Comparison of ENCODE assay signal across 39 cellular contexts in the genomic region with DNA sequence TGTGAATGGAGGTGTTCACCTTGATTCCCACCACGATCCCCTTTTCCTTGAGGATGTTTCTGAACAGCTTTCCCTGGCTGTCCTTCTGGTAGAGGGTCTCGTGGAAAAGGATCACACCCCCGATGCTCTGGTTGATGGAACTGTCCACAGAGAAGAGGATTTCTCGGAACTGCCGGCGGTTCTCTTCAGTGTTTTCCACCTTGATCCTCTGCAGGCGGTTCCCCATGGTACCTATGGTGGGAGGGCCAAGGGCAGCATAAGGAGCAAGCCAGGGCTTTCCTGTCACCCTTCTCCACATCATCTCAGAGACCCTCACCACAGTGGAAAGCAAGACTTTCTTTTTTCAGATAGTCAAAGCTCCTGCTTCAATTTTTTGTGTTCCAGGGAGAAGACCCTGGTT. TPM values are rescaled to one million over a fixed set of nuclear protein-coding genes. Genes with fewer than 3 reads are reported as not detected.
"Had no signal": no experiment of that assay in that cellular context is flagged by ENCODE, and none has a peak within 500 bp of the region (broad histone marks: within the 10 kb centered on the region; RNA-seq: fewer than 3 reads in every experiment).

No MANE protein-coding gene starts in this region.

- DNase-seq: activated B cell treated with CpG ODN at 0.5 μM for 24 hours; activated CD4-positive, alpha-beta memory T cell treated with anti-CD3 and anti-CD28 coated beads for 36 hours; activated CD4-positive, alpha-beta T cell treated with anti-CD3 and anti-CD28 coated beads for 4 hours; activated CD4-positive, alpha-beta T cell treated with anti-CD3 and anti-CD28 coated beads, Interleukin-2, amount 10 ng/mL, durations not matched to agents 24 days and 14 days; activated CD4-positive, alpha-beta T cell treated with anti-CD3 and anti-CD28 coated beads, Interleukin-2, amount 50 U/mL, for 1 hour; activated CD4-positive, alpha-beta T cell treated with anti-CD3 and anti-CD28 coated beads, Interleukin-2, amount 50 U/mL, for 4 hours; activated CD4-positive, CD25-positive, alpha-beta regulatory T cell treated with anti-CD3 and anti-CD28 coated beads, Interleukin-2, amount 50 U/mL, for 72 hours; activated CD8-positive, alpha-beta memory T cell treated with anti-CD3 and anti-CD28 coated beads, Interleukin-2, amount 50 U/mL, for 4 hours; activated CD8-positive, alpha-beta T cell treated with anti-CD3 and anti-CD28 coated beads for 36 hours; activated effector memory CD4-positive, alpha-beta T cell treated with anti-CD3 and anti-CD28 coated beads, Interleukin-2, amount 50 U/mL, for 16 hours; activated gamma-delta T cell treated with Interleukin-2 at 50 U/mL for 16 hours; activated naive CD4-positive, alpha-beta T cell; activated naive CD4-positive, alpha-beta T cell treated with anti-CD3 and anti-CD28 coated beads for 36 hours; activated naive CD4-positive, alpha-beta T cell treated with anti-CD3 and anti-CD28 coated beads, Interleukin-2, amount 50 U/mL, for 16 hours; activated naive CD8-positive, alpha-beta T cell treated with anti-CD3 and anti-CD28 coated beads for 36 hours; activated T-cell treated with anti-CD3 and anti-CD28 coated beads for 4 hours; activated T-cell treated with anti-CD3 and anti-CD28 coated beads, Interleukin-2, amount 50 U/mL, for 1 hour; activated T-cell treated with anti-CD3 and anti-CD28 coated beads, Interleukin-2, amount 50 U/mL, for 4 hours; activated T-cell treated with anti-CD3 and anti-CD28 coated beads, Interleukin-2, amount 50 U/mL, for 72 hours; adrenal gland; amniotic stem cell; aorta; body of pancreas; brain microvascular endothelial cell; central memory CD4-positive, alpha-beta T cell; T-helper 1 cell; T-helper 2 cell; T-helper 9 cell had no signal

- H3K9me3 Mint-ChIP-seq: activated B cell treated with CpG ODN at 0.5 μM for 24 hours; activated CD4-positive, alpha-beta memory T cell treated with anti-CD3 and anti-CD28 coated beads for 36 hours; activated CD4-positive, alpha-beta T cell treated with anti-CD3 and anti-CD28 coated beads, Interleukin-2, amount 10 ng/mL, durations not matched to agents 24 days and 14 days; activated CD8-positive, alpha-beta T cell treated with anti-CD3 and anti-CD28 coated beads for 36 hours; activated naive CD4-positive, alpha-beta T cell treated with anti-CD3 and anti-CD28 coated beads for 36 hours; activated naive CD8-positive, alpha-beta T cell treated with anti-CD3 and anti-CD28 coated beads for 36 hours; activated T-cell treated with anti-CD3 and anti-CD28 coated beads, Interleukin-2, amount 50 U/mL, for 4 hours; activated T-helper 1 cell treated with anti-CD3 and anti-CD28 coated beads, Interleukin-12 subunit alpha, Interleukin-12 subunit beta, Interleukin-2, Interleukin-4 antibody, amounts not matched to agents 30 ng/mL and 10 ng/mL and 1 ng/mL, durations not matched to agents 14 hours and 24 hours and 36 hours; activated T-helper 17 cell treated with anti-CD3 and anti-CD28 coated beads, Interleukin-2, amount 50 U/mL, for 72 hours; T-helper 1 cell treated with Interleukin-12 subunit alpha and Interleukin-12 subunit beta and Interleukin-4 antibody, amounts not matched to agents 30 μg/mL and 1 μg/mL, for 36 hours; T-helper 2 cell treated with Interferon-gamma antibody and Interleukin-4, amounts not matched to agents 5 μg/mL and 100 μg/mL, for 36 hours had no signal

- H3K4me1 Mint-ChIP-seq: activated CD4-positive, alpha-beta T cell treated with anti-CD3 and anti-CD28 coated beads, Interleukin-2, amount 10 ng/mL, durations not matched to agents 24 days and 14 days; activated naive CD8-positive, alpha-beta T cell treated with anti-CD3 and anti-CD28 coated beads for 36 hours; activated T-helper 17 cell treated with anti-CD3 and anti-CD28 coated beads, Interleukin-2, amount 50 U/mL, for 72 hours had no signal

- H3K4me3 Mint-ChIP-seq: activated B cell treated with CpG ODN at 0.5 μM for 24 hours; activated CD4-positive, alpha-beta memory T cell treated with anti-CD3 and anti-CD28 coated beads for 36 hours; activated CD4-positive, alpha-beta T cell treated with anti-CD3 and anti-CD28 coated beads, Interleukin-2, amount 10 ng/mL, durations not matched to agents 24 days and 14 days; activated CD8-positive, alpha-beta T cell treated with anti-CD3 and anti-CD28 coated beads for 36 hours; activated naive CD4-positive, alpha-beta T cell treated with anti-CD3 and anti-CD28 coated beads for 36 hours; activated naive CD8-positive, alpha-beta T cell treated with anti-CD3 and anti-CD28 coated beads for 36 hours; activated T-cell treated with anti-CD3 and anti-CD28 coated beads, Interleukin-2, amount 50 U/mL, for 4 hours; activated T-cell treated with anti-CD3 and anti-CD28 coated beads, Interleukin-2, amount 50 U/mL, for 72 hours; activated T-helper 1 cell treated with anti-CD3 and anti-CD28 coated beads, Interleukin-12 subunit alpha, Interleukin-12 subunit beta, Interleukin-2, Interleukin-4 antibody, amounts not matched to agents 30 ng/mL and 10 ng/mL and 1 ng/mL, durations not matched to agents 14 hours and 24 hours and 36 hours; activated T-helper 17 cell treated with anti-CD3 and anti-CD28 coated beads, Interleukin-2, amount 50 U/mL, for 72 hours; T-helper 1 cell treated with Interleukin-12 subunit alpha and Interleukin-12 subunit beta and Interleukin-4 antibody, amounts not matched to agents 30 μg/mL and 1 μg/mL, for 36 hours; T-helper 2 cell treated with Interferon-gamma antibody and Interleukin-4, amounts not matched to agents 5 μg/mL and 100 μg/mL, for 36 hours had no signal

- H3K4me3 ChIP-seq: adrenal gland, body of pancreas, breast epithelium had no signal

- FAIRE-seq: astrocyte, TTC549 had no signal

- ATAC-seq: activated CD8-positive, alpha-beta T cell treated with anti-CD3 and anti-CD28 coated beads for 36 hours; activated naive CD4-positive, alpha-beta T cell treated with anti-CD3 and anti-CD28 coated beads, Interleukin-2, amount 50 U/mL, for 72 hours; activated T-cell treated with anti-CD3 and anti-CD28 coated beads, Interleukin-2, amount 50 U/mL, for 4 hours; activated T-cell treated with anti-CD3 and anti-CD28 coated beads, Interleukin-2, amount 50 U/mL, for 72 hours; activated T-helper 17 cell treated with anti-CD3 and anti-CD28 coated beads, Interleukin-2, amount 50 U/mL, for 72 hours; body of pancreas had no signal

- H3K9me3 ChIP-seq: adrenal gland, body of pancreas, breast epithelium had no signal

- H3K27ac Mint-ChIP-seq: activated B cell treated with CpG ODN at 0.5 μM for 24 hours; activated CD4-positive, alpha-beta memory T cell treated with anti-CD3 and anti-CD28 coated beads for 36 hours; activated CD4-positive, alpha-beta T cell treated with anti-CD3 and anti-CD28 coated beads, Interleukin-2, amount 10 ng/mL, durations not matched to agents 24 days and 14 days; activated CD8-positive, alpha-beta T cell treated with anti-CD3 and anti-CD28 coated beads for 36 hours; activated naive CD4-positive, alpha-beta T cell treated with anti-CD3 and anti-CD28 coated beads for 36 hours; activated naive CD4-positive, alpha-beta T cell treated with anti-CD3 and anti-CD28 coated beads, Interleukin-2, amount 50 U/mL, for 72 hours; activated naive CD8-positive, alpha-beta T cell treated with anti-CD3 and anti-CD28 coated beads for 36 hours; activated T-cell treated with anti-CD3 and anti-CD28 coated beads, Interleukin-2, amount 50 U/mL, for 72 hours; activated T-helper 1 cell treated with anti-CD3 and anti-CD28 coated beads, Interleukin-12 subunit alpha, Interleukin-12 subunit beta, Interleukin-2, Interleukin-4 antibody, amounts not matched to agents 30 ng/mL and 10 ng/mL and 1 ng/mL, durations not matched to agents 14 hours and 24 hours and 36 hours; activated T-helper 17 cell treated with anti-CD3 and anti-CD28 coated beads, Interleukin-2, amount 50 U/mL, for 72 hours; T-helper 1 cell treated with Interleukin-12 subunit alpha and Interleukin-12 subunit beta and Interleukin-4 antibody, amounts not matched to agents 30 μg/mL and 1 μg/mL, for 36 hours; T-helper 2 cell treated with Interferon-gamma antibody and Interleukin-4, amounts not matched to agents 5 μg/mL and 100 μg/mL, for 36 hours had no signal

- H3K27me3 ChIP-seq: adrenal gland, body of pancreas, brain microvascular endothelial cell, breast epithelium had no signal

- H3K36me3 ChIP-seq: adrenal gland, brain microvascular endothelial cell, breast epithelium had no signal

- H3K27me3 Mint-ChIP-seq: activated CD4-positive, alpha-beta memory T cell treated with anti-CD3 and anti-CD28 coated beads for 36 hours; activated CD4-positive, alpha-beta T cell treated with anti-CD3 and anti-CD28 coated beads, Interleukin-2, amount 10 ng/mL, durations not matched to agents 24 days and 14 days had no signal

- H3K4me1 ChIP-seq: breast epithelium had no signal

- H3K27ac ChIP-seq: adrenal gland, body of pancreas, brain microvascular endothelial cell, breast epithelium, VCaP had no signal

- H3K36me3 Mint-ChIP-seq: activated CD4-positive, alpha-beta memory T cell treated with anti-CD3 and anti-CD28 coated beads for 36 hours; activated naive CD8-positive, alpha-beta T cell treated with anti-CD3 and anti-CD28 coated beads for 36 hours had no signal

RNA-seq across cellular contexts. Expression of a gene that starts 5.8 kb away (rescaled TPM):
- total RNA-seq: activated B cell treated with CpG ODN at 0.5 μM for 24 hours; activated CD4-positive, alpha-beta memory T cell treated with anti-CD3 and anti-CD28 coated beads for 36 hours; activated CD4-positive, alpha-beta T cell treated with anti-CD3 and anti-CD28 coated beads, Interleukin-2, amount 10 ng/mL, durations not matched to agents 24 days and 14 days; activated CD8-positive, alpha-beta memory T cell treated with anti-CD3 and anti-CD28 coated beads for 36 hours; activated CD8-positive, alpha-beta T cell treated with anti-CD3 and anti-CD28 coated beads for 36 hours; activated naive CD4-positive, alpha-beta T cell treated with anti-CD3 and anti-CD28 coated beads for 36 hours; activated naive CD4-positive, alpha-beta T cell treated with anti-CD3 and anti-CD28 coated beads, Interleukin-2, amount 50 U/mL, for 72 hours; activated naive CD8-positive, alpha-beta T cell treated with anti-CD3 and anti-CD28 coated beads for 36 hours; activated T-cell treated with anti-CD3 and anti-CD28 coated beads, Interleukin-2, amount 50 U/mL, for 72 hours; activated T-helper 1 cell treated with anti-CD3 and anti-CD28 coated beads, Interleukin-12 subunit alpha, Interleukin-12 subunit beta, Interleukin-2, Interleukin-4 antibody, amounts not matched to agents 30 ng/mL and 10 ng/mL and 1 ng/mL, durations not matched to agents 14 hours and 24 hours and 36 hours; activated T-helper 17 cell treated with anti-CD3 and anti-CD28 coated beads, Interleukin-2, amount 50 U/mL, for 72 hours; aorta; astrocyte had no signal

RNA-seq across cellular contexts. Expression of a gene that starts 44.9 kb away (rescaled TPM):
- total RNA-seq: activated B cell treated with CpG ODN at 0.5 μM for 24 hours; activated CD4-positive, alpha-beta memory T cell treated with anti-CD3 and anti-CD28 coated beads for 36 hours; activated CD4-positive, alpha-beta T cell treated with anti-CD3 and anti-CD28 coated beads, Interleukin-2, amount 10 ng/mL, durations not matched to agents 24 days and 14 days; activated CD8-positive, alpha-beta T cell treated with anti-CD3 and anti-CD28 coated beads for 36 hours; activated naive CD4-positive, alpha-beta T cell treated with anti-CD3 and anti-CD28 coated beads for 36 hours; activated naive CD4-positive, alpha-beta T cell treated with anti-CD3 and anti-CD28 coated beads, Interleukin-2, amount 50 U/mL, for 72 hours; aorta; cerebellum had no signal
- polyA plus RNA-seq: aorta had no signal
